In genomic region chr1:46817814-46818213, GRCh38 we compare ENCODE assay signal across 32 cellular contexts. TPM values are rescaled to one million over a fixed set of nuclear protein-coding genes. Genes with fewer than 3 reads are reported as not detected.
"Had no signal": no experiment of that assay in that cellular context is flagged by ENCODE, and none has a peak within 500 bp of the region (broad histone marks: within the 10 kb centered on the region; RNA-seq: fewer than 3 reads in every experiment).

No MANE protein-coding gene starts in this region.

- H3K27ac Mint-ChIP-seq: mesothelial cell of epicardium; naive B cell; natural killer cell; nephron progenitor cell; neural progenitor cell; progenitor cell of endocrine pancreas; stimulated activated memory B cell treated with anti-CD40 and anti-IgM and Interleukin-4, amounts not matched to agents 10 μg/mL and 1 μg/mL and 100 μg/mL, for 72 hours had no signal

- H3K4me3 Mint-ChIP-seq: mesothelial cell of epicardium; natural killer cell; nephron progenitor cell; neural progenitor cell; stimulated activated memory B cell treated with anti-CD40 and anti-IgM and Interleukin-4, amounts not matched to agents 10 μg/mL and 1 μg/mL and 100 μg/mL, for 72 hours had no signal

- H3K4me2 ChIP-seq: hepatocyte, neural progenitor cell, smooth muscle cell had no signal

- H3K4me1 Mint-ChIP-seq: mesothelial cell of epicardium; naive B cell; stimulated activated memory B cell treated with anti-CD40 and anti-IgM and Interleukin-4, amounts not matched to agents 10 μg/mL and 1 μg/mL and 100 μg/mL, for 72 hours had no signal

- H3K27me3 ChIP-seq: hepatocyte, left lung, neural progenitor cell, neutrophil, ovary, right atrium auricular region, right lobe of liver, stomach, testis, thyroid gland, upper lobe of right lung had no signal

- H3K9ac ChIP-seq: neural progenitor cell had no signal

- H2AFZ ChIP-seq: hepatocyte, neural progenitor cell had no signal

- H3K4me1 ChIP-seq: left lung, right lobe of liver, testis, upper lobe of right lung had no signal

- H3K4me3 ChIP-seq: hepatocyte, left lung, lung, neural progenitor cell, ovary, right atrium auricular region, right lobe of liver, smooth muscle cell, stomach, testis, thyroid gland, upper lobe of right lung had no signal

- ATAC-seq: left colon; left lung; natural killer cell; right lobe of liver; stimulated activated memory B cell treated with anti-CD40 and anti-IgM and Interleukin-4, amounts not matched to agents 10 μg/mL and 1 μg/mL and 100 μg/mL, for 72 hours; stimulated activated naive CD8-positive, alpha-beta T cell treated with anti-CD3 and anti-CD28 coated beads, Interleukin-15, Interleukin-2, amounts not matched to agents 100 U/mL and 50 U/mL, for 24 hours; upper lobe of right lung had no signal

- H3K79me2 ChIP-seq: hepatocyte had no signal

- H3K9me3 Mint-ChIP-seq: mesothelial cell of epicardium; natural killer cell; nephron progenitor cell; neural progenitor cell; stimulated activated memory B cell treated with anti-CD40 and anti-IgM and Interleukin-4, amounts not matched to agents 10 μg/mL and 1 μg/mL and 100 μg/mL, for 72 hours had no signal

- DNase-seq: kidney; left colon; left lung; mesendoderm; naive B cell; natural killer cell; nephron progenitor cell; occipital lobe; ovary; right lobe of liver; stimulated activated CD4-positive, alpha-beta T cell treated with anti-CD3 and anti-CD28 coated beads, Interleukin-1b, Interleukin-23, amount 100 ng/mL, for 48 hours; stimulated activated CD4-positive, alpha-beta T cell treated with anti-CD3 and anti-CD28 coated beads, Interleukin-2, amount 100 ng/mL, for 48 hours; stimulated activated CD4-positive, alpha-beta T cell treated with anti-CD3 and anti-CD28 coated beads, Interleukin-4, amount 100 ng/mL, for 4 hours; stimulated activated CD8-positive, alpha-beta memory T cell treated with anti-CD3 and anti-CD28 coated beads, Interleukin-4, amount 100 ng/mL, for 48 hours; stimulated activated naive CD8-positive, alpha-beta T cell treated with anti-CD3 and anti-CD28 coated beads, Interleukin-15, Interleukin-2, amounts not matched to agents 100 U/mL and 50 U/mL, for 24 hours; stomach; testis; thyroid gland; trophoblast cell; upper lobe of right lung had no signal

- H3K27me3 Mint-ChIP-seq: progenitor cell of endocrine pancreas had no signal

- H3K9me3 ChIP-seq: left lung, neutrophil, ovary, right atrium auricular region, right lobe of liver, stomach, testis, thyroid gland, upper lobe of right lung had no signal

- H3K36me3 ChIP-seq: left lung, neural progenitor cell, neutrophil, ovary, right lobe of liver, stomach had no signal

- H3K36me3 Mint-ChIP-seq: mesothelial cell of epicardium; naive B cell; natural killer cell; neural progenitor cell; stimulated activated memory B cell treated with anti-CD40 and anti-IgM and Interleukin-4, amounts not matched to agents 10 μg/mL and 1 μg/mL and 100 μg/mL, for 72 hours had no signal

- H3K27ac ChIP-seq: hepatocyte, left lung, neural progenitor cell, neutrophil, ovary, right atrium auricular region, right lobe of liver, stomach, testis, thyroid gland, upper lobe of right lung had no signal

RNA-seq across cellular contexts. Expression of gene CYP4B1, which starts 19.0 kb away (rescaled TPM):
- total RNA-seq: mononuclear cell, natural killer cell, occipital lobe, progenitor cell of endocrine pancreas, pulmonary artery endothelial cell, skeletal muscle tissue, smooth muscle cell had no signal
